In genomic region chr15:52139599-52140462, GRCh38 we compare ENCODE assay signal across 8 cellular contexts. TPM values are rescaled to one million over a fixed set of nuclear protein-coding genes. Genes with fewer than 3 reads are reported as not detected.
DNase-seq lines count a peak whose midpoint lies in the region; ATAC-seq lines count a peak whose summit lies in the region.

No MANE protein-coding gene starts in this region.

- peak; percentile 38 to 53 for ATAC-seq in activated CD4-positive, CD25-positive, alpha-beta regulatory T cell treated with anti-CD3 and anti-CD28 coated beads, Interleukin-2, amount 50 U/mL, for 24 hours
- ATAC-seq in central memory CD8-positive, alpha-beta T cell (replicated peaks; ENCODE audit: extremely low read depth, poor library complexity, severe bottlenecking), result no peak
- peak; percentile 79 for ATAC-seq in left lobe of liver
- ATAC-seq in GM18502 (IDR thresholded peaks at IDR 0.05; ENCODE audit: poor library complexity, unreplicated experiment), result no peak

- H3K36me3 ChIP-seq in BLaER1 treated with 17β-estradiol and CSF1 and Interleukin-3, amounts not matched to agents 10 nM and 100 nM, result peaks cover 0 to 12% (median 0%) of the 10 kb centered on the region in 11 experiments; a peak in 7 of 22 replicates

- no peak overlapping the region for H3K4me3 ChIP-seq in BLaER1 treated with 17β-estradiol and CSF1 and Interleukin-3, amounts not matched to agents 10 nM and 100 nM

- peak overlapping the region; percentile 38 to 94 (median 50) for H3K4me2 ChIP-seq in BLaER1 treated with 17β-estradiol and CSF1 and Interleukin-3, amounts not matched to agents 10 nM and 100 nM

- H3K4me1 Mint-ChIP-seq in central memory CD8-positive, alpha-beta T cell, result peaks cover 28% of the 10 kb centered on the region

- H4K20me1 ChIP-seq in BLaER1 treated with 17β-estradiol and CSF1 and Interleukin-3, amounts not matched to agents 10 nM and 100 nM, result peaks cover 0 to 18% (median 0%) of the 10 kb centered on the region in 11 experiments; a peak in 6 of 22 replicates

- peak overlapping the region; percentile 65 for H3K27ac Mint-ChIP-seq in central memory CD8-positive, alpha-beta T cell (ENCODE audit: low read depth)

- no peak overlapping the region for H3K4me3 Mint-ChIP-seq in central memory CD8-positive, alpha-beta T cell

- H3K27ac ChIP-seq in BLaER1 treated with 17β-estradiol and CSF1 and Interleukin-3, amounts not matched to agents 10 nM and 100 nM, result peak overlapping the region in 8 of 11 experiments; percentile 15 to 63 (median 44); a peak in 10 of 22 replicates

- DNase-seq in GM19240 (ENCODE audit: insufficient read length, low spot score) (peak; percentile 65), NCI-H146 treated with DMSO at 0.1 percent for 48 hours (lab: John Stamatoyannopoulos, UW; ENCODE audit: unreplicated experiment) (peak; percentile 3), left lobe of liver (ENCODE audit: low spot score) (peak; percentile 86)
- peak; percentile 25 to 52 for DNase-seq in central memory CD8-positive, alpha-beta T cell (ENCODE audit: low spot score in 2 of 2)
- peak; percentile 25 to 69 for DNase-seq in stimulated activated CD4-positive, alpha-beta T cell treated with anti-CD3 and anti-CD28 coated beads, Interleukin-4, amount 100 ng/mL, for 4 hours

- peaks cover 0 to 5% (median 0%) of the 10 kb centered on the region in 11 experiments; a peak in 3 of 22 replicates for H3K27me3 ChIP-seq in BLaER1 treated with 17β-estradiol and CSF1 and Interleukin-3, amounts not matched to agents 10 nM and 100 nM

- peak overlapping the region in 6 of 11 experiments; percentile 14 to 38 (median 24); a peak in 5 of 22 replicates for H3K9ac ChIP-seq in BLaER1 treated with 17β-estradiol and CSF1 and Interleukin-3, amounts not matched to agents 10 nM and 100 nM

- no peaks in the 10 kb centered on the region for H3K27me3 Mint-ChIP-seq in central memory CD8-positive, alpha-beta T cell

- no peaks in the 10 kb centered on the region for H3K9me3 Mint-ChIP-seq in central memory CD8-positive, alpha-beta T cell

- peaks cover 69 to 83% (median 80%) of the 10 kb centered on the region in 10 experiments for H3K4me1 ChIP-seq in BLaER1 treated with 17β-estradiol and CSF1 and Interleukin-3, amounts not matched to agents 10 nM and 100 nM

- H3K36me3 Mint-ChIP-seq in central memory CD8-positive, alpha-beta T cell (ENCODE audit: insufficient read depth), result peaks cover 28% of the 10 kb centered on the region

- H3K9me3 ChIP-seq in BLaER1 treated with 17β-estradiol and CSF1 and Interleukin-3, amounts not matched to agents 10 nM and 100 nM (replicated peaks in 1 of 11), result peaks cover 0 to 6% (median 3%) of the 10 kb centered on the region in 11 experiments; a peak in 13 of 22 replicates

RNA-seq across cellular contexts. Expression of gene BCL2L10, which starts 27.3 kb away (rescaled TPM):
- total RNA-seq in left lobe of liver, result 4.2 TPM

RNA-seq across cellular contexts. Expression of gene GNB5, which starts 51.4 kb away (rescaled TPM):
- total RNA-seq in left lobe of liver, result 12.7 TPM

Comparison
In these comparisons a context has a peak if more than half of its experiments do, and no peak if none do; other contexts are left out.
1. DNase-seq: peak in every context shown above with its lines; median percentile 86 in left lobe of liver; 65 in GM19240; 47 in stimulated activated CD4-positive, alpha-beta T cell treated with anti-CD3 and anti-CD28 coated beads, Interleukin-4, amount 100 ng/mL, for 4 hours; 38 in central memory CD8-positive, alpha-beta T cell; 3 in NCI-H146 treated with DMSO at 0.1 percent for 48 hours.
2. ATAC-seq: peak in activated CD4-positive, CD25-positive, alpha-beta regulatory T cell treated with anti-CD3 and anti-CD28 coated beads, Interleukin-2, amount 50 U/mL, for 24 hours (2 of 2) and left lobe of liver (single experiment); none in central memory CD8-positive, alpha-beta T cell (single experiment) and GM18502 (single experiment).